ENCODE assay signal across 1 cellular context in genomic region chr1:77756052-77756754, GRCh38.
TF ChIP-seq lines count a peak whose summit lies in the region.

No MANE protein-coding gene starts in this region.

TF ChIP-seq in GM23338, 12 proteins besides CTCF, POLR2A, EP300 and RAD21 (continued from another document):
- TF ChIP-seq REST (IDR thresholded peaks at IDR 0.05; ENCODE audit: unreplicated experiment): no peak
- TF ChIP-seq, protein P1, sequence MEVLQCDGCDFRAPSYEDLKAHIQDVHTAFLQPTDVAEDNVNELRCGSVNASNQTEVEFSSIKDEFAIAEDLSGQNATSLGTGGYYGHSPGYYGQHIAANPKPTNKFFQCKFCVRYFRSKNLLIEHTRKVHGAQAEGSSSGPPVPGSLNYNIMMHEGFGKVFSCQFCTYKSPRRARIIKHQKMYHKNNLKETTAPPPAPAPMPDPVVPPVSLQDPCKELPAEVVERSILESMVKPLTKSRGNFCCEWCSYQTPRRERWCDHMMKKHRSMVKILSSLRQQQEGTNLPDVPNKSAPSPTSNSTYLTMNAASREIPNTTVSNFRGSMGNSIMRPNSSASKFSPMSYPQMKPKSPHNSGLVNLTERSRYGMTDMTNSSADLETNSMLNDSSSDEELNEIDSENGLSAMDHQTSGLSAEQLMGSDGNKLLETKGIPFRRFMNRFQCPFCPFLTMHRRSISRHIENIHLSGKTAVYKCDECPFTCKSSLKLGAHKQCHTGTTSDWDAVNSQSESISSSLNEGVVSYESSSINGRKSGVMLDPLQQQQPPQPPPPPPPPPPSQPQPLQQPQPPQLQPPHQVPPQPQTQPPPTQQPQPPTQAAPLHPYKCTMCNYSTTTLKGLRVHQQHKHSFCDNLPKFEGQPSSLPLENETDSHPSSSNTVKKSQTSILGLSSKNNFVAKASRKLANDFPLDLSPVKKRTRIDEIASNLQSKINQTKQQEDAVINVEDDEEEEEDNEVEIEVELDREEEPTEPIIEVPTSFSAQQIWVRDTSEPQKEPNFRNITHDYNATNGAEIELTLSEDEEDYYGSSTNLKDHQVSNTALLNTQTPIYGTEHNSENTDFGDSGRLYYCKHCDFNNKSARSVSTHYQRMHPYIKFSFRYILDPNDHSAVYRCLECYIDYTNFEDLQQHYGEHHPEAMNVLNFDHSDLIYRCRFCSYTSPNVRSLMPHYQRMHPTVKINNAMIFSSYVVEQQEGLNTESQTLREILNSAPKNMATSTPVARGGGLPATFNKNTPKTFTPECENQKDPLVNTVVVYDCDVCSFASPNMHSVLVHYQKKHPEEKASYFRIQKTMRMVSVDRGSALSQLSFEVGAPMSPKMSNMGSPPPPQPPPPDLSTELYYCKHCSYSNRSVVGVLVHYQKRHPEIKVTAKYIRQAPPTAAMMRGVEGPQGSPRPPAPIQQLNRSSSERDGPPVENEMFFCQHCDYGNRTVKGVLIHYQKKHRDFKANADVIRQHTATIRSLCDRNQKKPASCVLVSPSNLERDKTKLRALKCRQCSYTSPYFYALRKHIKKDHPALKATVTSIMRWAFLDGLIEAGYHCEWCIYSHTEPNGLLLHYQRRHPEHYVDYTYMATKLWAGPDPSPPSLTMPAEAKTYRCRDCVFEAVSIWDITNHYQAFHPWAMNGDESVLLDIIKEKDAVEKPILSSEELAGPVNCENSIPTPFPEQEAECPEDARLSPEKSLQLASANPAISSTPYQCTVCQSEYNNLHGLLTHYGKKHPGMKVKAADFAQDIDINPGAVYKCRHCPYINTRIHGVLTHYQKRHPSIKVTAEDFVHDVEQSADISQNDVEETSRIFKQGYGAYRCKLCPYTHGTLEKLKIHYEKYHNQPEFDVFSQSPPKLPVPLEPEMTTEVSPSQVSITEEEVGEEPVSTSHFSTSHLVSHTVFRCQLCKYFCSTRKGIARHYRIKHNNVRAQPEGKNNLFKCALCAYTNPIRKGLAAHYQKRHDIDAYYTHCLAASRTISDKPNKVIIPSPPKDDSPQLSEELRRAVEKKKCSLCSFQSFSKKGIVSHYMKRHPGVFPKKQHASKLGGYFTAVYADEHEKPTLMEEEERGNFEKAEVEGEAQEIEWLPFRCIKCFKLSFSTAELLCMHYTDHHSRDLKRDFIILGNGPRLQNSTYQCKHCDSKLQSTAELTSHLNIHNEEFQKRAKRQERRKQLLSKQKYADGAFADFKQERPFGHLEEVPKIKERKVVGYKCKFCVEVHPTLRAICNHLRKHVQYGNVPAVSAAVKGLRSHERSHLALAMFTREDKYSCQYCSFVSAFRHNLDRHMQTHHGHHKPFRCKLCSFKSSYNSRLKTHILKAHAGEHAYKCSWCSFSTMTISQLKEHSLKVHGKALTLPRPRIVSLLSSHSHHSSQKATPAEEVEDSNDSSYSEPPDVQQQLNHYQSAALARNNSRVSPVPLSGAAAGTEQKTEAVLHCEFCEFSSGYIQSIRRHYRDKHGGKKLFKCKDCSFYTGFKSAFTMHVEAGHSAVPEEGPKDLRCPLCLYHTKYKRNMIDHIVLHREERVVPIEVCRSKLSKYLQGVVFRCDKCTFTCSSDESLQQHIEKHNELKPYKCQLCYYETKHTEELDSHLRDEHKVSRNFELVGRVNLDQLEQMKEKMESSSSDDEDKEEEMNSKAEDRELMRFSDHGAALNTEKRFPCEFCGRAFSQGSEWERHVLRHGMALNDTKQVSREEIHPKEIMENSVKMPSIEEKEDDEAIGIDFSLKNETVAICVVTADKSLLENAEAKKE (CRISPR knock-in tag; IDR thresholded peaks at IDR 0.05): no peak
- no peak for TF ChIP-seq EZH2phosphoT487 (IDR thresholded peaks at IDR 0.05; ENCODE audit: unreplicated experiment)
- no peak for TF ChIP-seq EZH2 (IDR thresholded peaks at IDR 0.05; ENCODE audit: low read depth, unreplicated experiment)
- no peak for TF ChIP-seq CREB1 (CRISPR knock-in tag; IDR thresholded peaks at IDR 0.05; ENCODE audit: low read depth)
- TF ChIP-seq JUNB (IDR thresholded peaks at IDR 0.05; ENCODE audit: unreplicated experiment): no peak
- TF ChIP-seq, protein P2, sequence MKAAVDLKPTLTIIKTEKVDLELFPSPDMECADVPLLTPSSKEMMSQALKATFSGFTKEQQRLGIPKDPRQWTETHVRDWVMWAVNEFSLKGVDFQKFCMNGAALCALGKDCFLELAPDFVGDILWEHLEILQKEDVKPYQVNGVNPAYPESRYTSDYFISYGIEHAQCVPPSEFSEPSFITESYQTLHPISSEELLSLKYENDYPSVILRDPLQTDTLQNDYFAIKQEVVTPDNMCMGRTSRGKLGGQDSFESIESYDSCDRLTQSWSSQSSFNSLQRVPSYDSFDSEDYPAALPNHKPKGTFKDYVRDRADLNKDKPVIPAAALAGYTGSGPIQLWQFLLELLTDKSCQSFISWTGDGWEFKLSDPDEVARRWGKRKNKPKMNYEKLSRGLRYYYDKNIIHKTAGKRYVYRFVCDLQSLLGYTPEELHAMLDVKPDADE (IDR thresholded peaks at IDR 0.05): no peak
